Comparison of ENCODE assay signal across 15 cellular contexts in the genomic region with DNA sequence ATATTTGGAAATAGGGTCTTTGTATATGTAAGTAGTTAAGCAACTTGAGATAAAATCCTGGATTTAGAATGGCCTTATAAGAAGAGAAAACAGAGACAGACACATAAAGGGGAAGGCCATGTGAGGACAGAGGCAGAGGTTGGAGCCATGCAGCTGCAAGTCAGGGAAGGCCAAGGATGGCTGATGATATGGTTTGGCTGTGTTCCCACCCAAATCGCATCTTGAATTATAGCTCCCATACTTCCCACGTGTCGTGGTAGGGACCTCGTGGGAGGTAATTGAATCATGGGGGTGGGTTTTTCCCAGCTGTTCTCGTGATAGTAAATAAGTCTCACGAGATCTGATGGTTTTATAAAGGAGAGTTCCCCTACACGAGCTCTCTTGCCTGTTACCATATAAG.
A peak's percentile ranks its signal among the peaks of the same experiment; 100 is the strongest.
DNase-seq lines count a peak whose midpoint lies in the region; ATAC-seq and TF ChIP-seq lines count a peak whose summit lies in the region.
"Had no signal": no experiment of that assay in that cellular context is flagged by ENCODE, and none has a peak within 500 bp of the region (broad histone marks: within the 10 kb centered on the region; RNA-seq: fewer than 3 reads in every experiment).

No MANE protein-coding gene starts in this region.

- H3K79me2 ChIP-seq in fibroblast of lung (ENCODE audit: control insufficient read depth, insufficient read depth, low read length) (no peaks in the 10 kb centered on the region), GM23338 (replicated peaks; ENCODE audit: insufficient read depth) (no peaks in the 10 kb centered on the region)

- no peaks in the 10 kb centered on the region for H3K9me3 Mint-ChIP-seq in activated CD4-positive, alpha-beta memory T cell treated with anti-CD3 and anti-CD28 coated beads for 36 hours
- H3K9me3 Mint-ChIP-seq in GM23338: no peaks in the 10 kb centered on the region

- no peaks in the 10 kb centered on the region for H3K36me3 Mint-ChIP-seq in activated CD4-positive, alpha-beta memory T cell treated with anti-CD3 and anti-CD28 coated beads for 36 hours
- no peaks in the 10 kb centered on the region; the same call in 2 of the 3 replicates for H3K36me3 Mint-ChIP-seq in GM23338 (ENCODE audit: low read depth)
- H3K36me3 Mint-ChIP-seq: CD4-positive, CD25-positive, alpha-beta regulatory T cell had no signal

- TF ChIP-seq CTCF in fibroblast of lung (conservative IDR thresholded peaks at IDR 0.05 in 1 of 2, IDR thresholded peaks at IDR 0.05 in 1 of 2; ENCODE audit: low read depth in 1 of 2, low read length in 2 of 2): no peak
- TF ChIP-seq CTCF in GM23338 (conservative IDR thresholded peaks at IDR 0.05; ENCODE audit: low read depth in 2 of 2): no peak

- DNase-seq in DMS79 treated with DMSO at 0.1 percent for 48 hours (lab: John Stamatoyannopoulos, UW) (peak; percentile 25), DMS79 (lab: John Stamatoyannopoulos, UW) (no peak), RPMI7951 (ENCODE audit: low read depth) (peak; percentile 15), fibroblast of lung (ENCODE audit: low read depth in 2 of 2) (peak; percentile 0 to 3), NCI-H526 (lab: John Stamatoyannopoulos, UW) (no peak), GM23338 (ENCODE audit: low spot score) (no peak), iPS-NIHi11 (ENCODE audit: low spot score) (no peak)
- DNase-seq in activated CD4-positive, alpha-beta memory T cell treated with anti-CD3 and anti-CD28 coated beads for 36 hours: no peak
- DNase-seq: CD4-positive, CD25-positive, alpha-beta regulatory T cell; DMS53; EL; GOT3 had no signal

- H4K20me1 ChIP-seq in fibroblast of lung (ENCODE audit: control insufficient read depth, extremely low read depth, insufficient read depth, low read length) (no peaks in the 10 kb centered on the region), GM23338 (replicated peaks; ENCODE audit: insufficient read depth) (no peaks in the 10 kb centered on the region)
- H4K20me1 ChIP-seq: BLaER1 treated with 17β-estradiol and CSF1 and Interleukin-3, amounts not matched to agents 10 nM and 100 nM had no signal

- no peak overlapping the region for H3K9ac ChIP-seq in fibroblast of lung (ENCODE audit: insufficient read depth, low read length)
- H3K9ac ChIP-seq: BLaER1 treated with 17β-estradiol and CSF1 and Interleukin-3, amounts not matched to agents 10 nM and 100 nM had no signal

- H3K36me3 ChIP-seq in fibroblast of lung (ENCODE audit: control insufficient read depth, insufficient read depth, low read length): no peaks in the 10 kb centered on the region
- H3K36me3 ChIP-seq in GM23338 (ENCODE audit: insufficient read depth): no peaks in the 10 kb centered on the region
- H3K36me3 ChIP-seq: BLaER1 treated with 17β-estradiol and CSF1 and Interleukin-3, amounts not matched to agents 10 nM and 100 nM; HAP-1 had no signal

- H3K9me3 ChIP-seq in fibroblast of lung (ENCODE audit: control insufficient read depth, insufficient read depth, low read depth, low read length): no peaks in the 10 kb centered on the region
- H3K9me3 ChIP-seq: HAP-1 had no signal

- no peak for ATAC-seq in GM23338

- no peaks in the 10 kb centered on the region for H3K27me3 ChIP-seq in fibroblast of lung (ENCODE audit: control insufficient read depth, insufficient read depth, low read length)
- H3K27me3 ChIP-seq in GM23338 (ENCODE audit: insufficient read depth): no peaks in the 10 kb centered on the region
- H3K27me3 ChIP-seq: BLaER1 treated with 17β-estradiol and CSF1 and Interleukin-3, amounts not matched to agents 10 nM and 100 nM had no signal

- H2AFZ ChIP-seq in fibroblast of lung (ENCODE audit: low read length) (no peak overlapping the region), GM23338 (no peak overlapping the region)

- H3K4me1 Mint-ChIP-seq in activated CD4-positive, alpha-beta memory T cell treated with anti-CD3 and anti-CD28 coated beads for 36 hours (ENCODE audit: low read depth): no peaks in the 10 kb centered on the region
- H3K4me1 Mint-ChIP-seq in GM23338: peaks cover 5% of the 10 kb centered on the region; the same call in 1 of the 3 replicates
- H3K4me1 Mint-ChIP-seq: CD4-positive, CD25-positive, alpha-beta regulatory T cell had no signal

- H3K4me1 ChIP-seq in fibroblast of lung (ENCODE audit: control insufficient read depth, extremely low read depth, insufficient read depth, low read length) (no peaks in the 10 kb centered on the region), GM23338 (ENCODE audit: insufficient read depth) (no peaks in the 10 kb centered on the region)
- H3K4me1 ChIP-seq: HAP-1 had no signal

- no peak overlapping the region for H3K4me3 ChIP-seq in fibroblast of lung (replicated peaks in 1 of 4; ENCODE audit: control extremely low read depth in 1 of 4, insufficient read depth in 1 of 4, low read depth in 3 of 4, low read length in 4 of 4)
- H3K4me3 ChIP-seq in GM23338: no peak overlapping the region
- H3K4me3 ChIP-seq: BLaER1 treated with 17β-estradiol and CSF1 and Interleukin-3, amounts not matched to agents 10 nM and 100 nM; HAP-1 had no signal

- H3K27ac ChIP-seq in fibroblast of lung (ENCODE audit: insufficient read depth, low read length) (no peak overlapping the region), GM23338 (ENCODE audit: low read depth) (no peak overlapping the region)
- H3K27ac ChIP-seq: 22Rv1; BLaER1 treated with 17β-estradiol and CSF1 and Interleukin-3, amounts not matched to agents 10 nM and 100 nM had no signal

- POLR2A ChIA-PET in activated CD4-positive, alpha-beta memory T cell treated with anti-CD3 and anti-CD28 coated beads for 36 hours (lab: Charles Lee): no interaction called here

- 0 out of 2 replicates have a peak, but pooled peaks cover 1% of the 10 kb centered on the region for H3K9me2 ChIP-seq in GM23338 (ENCODE audit: insufficient read depth)

- CTCF ChIA-PET in activated CD4-positive, alpha-beta memory T cell treated with anti-CD3 and anti-CD28 coated beads for 36 hours (lab: Charles Lee): no interaction called here

- no peak overlapping the region for H3K27ac Mint-ChIP-seq in activated CD4-positive, alpha-beta memory T cell treated with anti-CD3 and anti-CD28 coated beads for 36 hours
- no peak overlapping the region for H3K27ac Mint-ChIP-seq in GM23338
- H3K27ac Mint-ChIP-seq: CD4-positive, CD25-positive, alpha-beta regulatory T cell had no signal

- H3F3A ChIP-seq in GM23338 (replicated peaks; ENCODE audit: low read depth): no peaks in the 10 kb centered on the region

- H3K4me2 ChIP-seq in fibroblast of lung (ENCODE audit: extremely low read depth, insufficient read depth, low read length): no peak overlapping the region
- H3K4me2 ChIP-seq in GM23338: no peak overlapping the region

- intact Hi-C loops in activated CD4-positive, alpha-beta memory T cell treated with anti-CD3 and anti-CD28 coated beads for 36 hours (cut with micrococcal nuclease): no loop called here

- H3K27me3 Mint-ChIP-seq in activated CD4-positive, alpha-beta memory T cell treated with anti-CD3 and anti-CD28 coated beads for 36 hours: peaks cover 10% of the 10 kb centered on the region
- peaks cover 2% of the 10 kb centered on the region for H3K27me3 Mint-ChIP-seq in GM23338 (ENCODE audit: insufficient read depth, low read depth, poor library complexity)

- H3K4me3 Mint-ChIP-seq in activated CD4-positive, alpha-beta memory T cell treated with anti-CD3 and anti-CD28 coated beads for 36 hours: no peak overlapping the region
- H3K4me3 Mint-ChIP-seq in GM23338: no peak overlapping the region
- H3K4me3 Mint-ChIP-seq: CD4-positive, CD25-positive, alpha-beta regulatory T cell had no signal

TF ChIP-seq in GM23338, 12 proteins besides CTCF, POLR2A, EP300 and RAD21 (continues in another document):
- TF ChIP-seq STAT1 (IDR thresholded peaks at IDR 0.05; ENCODE audit: unreplicated experiment) (no peak), ZNF331 (CRISPR knock-in tag; IDR thresholded peaks at IDR 0.05; ENCODE audit: low read depth) (no peak), NANOG (IDR thresholded peaks at IDR 0.05; ENCODE audit: borderline replicate concordance) (no peak)

Comparison
In these comparisons a context has a peak if more than half of its experiments do, and no peak if none do; other contexts are left out.
1. DNase-seq: peak in DMS79 treated with DMSO at 0.1 percent for 48 hours (single experiment), RPMI7951 (single experiment) and fibroblast of lung (2 of 2); none in DMS79 (single experiment), activated CD4-positive, alpha-beta memory T cell treated with anti-CD3 and anti-CD28 coated beads for 36 hours (single experiment), NCI-H526 (0 of 2), GM23338 (single experiment) and iPS-NIHi11 (single experiment).